In the genomic region with DNA sequence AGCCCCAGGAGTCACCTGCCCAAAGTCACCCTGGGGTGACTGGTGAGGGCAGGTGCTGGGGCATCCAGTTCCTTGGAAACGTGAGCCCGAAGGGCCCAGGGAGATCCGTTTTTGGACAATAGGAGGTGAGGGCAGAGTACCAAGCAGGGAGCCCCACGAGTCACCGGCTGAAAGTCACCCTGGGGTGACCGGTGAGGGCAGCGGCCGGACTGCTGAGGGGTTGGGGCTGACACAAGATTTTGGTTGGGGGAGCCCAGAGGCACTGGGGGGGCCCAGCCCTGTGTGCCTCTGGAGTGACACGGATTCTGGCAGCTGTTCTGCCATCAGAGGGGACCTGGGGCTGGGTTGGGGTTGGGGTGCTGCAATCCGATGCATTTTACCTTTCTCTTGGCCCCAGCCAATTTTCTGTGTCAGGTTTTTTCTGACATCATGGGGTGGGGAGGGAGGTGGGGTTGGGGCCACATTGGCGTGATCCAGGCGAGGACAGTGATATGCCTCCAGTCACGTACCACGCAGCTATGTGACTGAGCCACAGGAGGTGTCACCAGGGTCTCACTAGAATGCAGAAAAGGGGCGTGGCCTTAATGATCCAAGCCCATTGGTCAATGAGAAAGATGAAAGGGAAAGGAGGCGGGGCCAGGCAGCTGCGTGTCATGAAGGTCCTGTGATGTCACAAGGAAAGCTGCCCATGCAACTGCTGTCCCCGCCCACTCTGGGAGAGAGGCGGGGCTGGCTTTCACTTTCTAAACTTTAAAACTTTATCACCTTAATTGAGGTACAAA, we compare ENCODE assay signal across 8 cellular contexts. TPM values are rescaled to one million over a fixed set of nuclear protein-coding genes. Genes with fewer than 3 reads are reported as not detected.
DNase-seq lines count a peak whose midpoint lies in the region; ATAC-seq, FAIRE-seq and TF ChIP-seq lines count a peak whose summit lies in the region.
"Not testable (repeated sequence)": the region's sequence is repeated elsewhere in the genome, so short reads cannot be mapped to it uniquely, and the experiment has no call there.

No MANE protein-coding gene starts in this region.

- not testable (repeated sequence) for H3K27ac ChIP-seq in CD8-positive, alpha-beta T cell (ENCODE audit: low read depth, low read length); colonic mucosa

- not testable (repeated sequence) for H3K27me3 ChIP-seq in CD8-positive, alpha-beta T cell (ENCODE audit: insufficient read depth, low read length); colonic mucosa

- H3K4me3 ChIP-seq in CD8-positive, alpha-beta T cell (ENCODE audit: low read depth, low read length); colonic mucosa: not testable (repeated sequence)

- ATAC-seq in CD8-positive, alpha-beta T cell, result peak; percentile 79
- ATAC-seq in naive thymus-derived CD8-positive, alpha-beta T cell, result peak in 1 of 2 donors; percentile 55
- ATAC-seq in stimulated activated memory B cell treated with anti-CD40 and anti-IgM and Interleukin-4, amounts not matched to agents 10 μg/mL and 1 μg/mL and 100 μg/mL, for 72 hours, result peak; percentile 51

- not testable (repeated sequence) for H3K36me3 ChIP-seq in CD8-positive, alpha-beta T cell (ENCODE audit: insufficient read depth, low read length); colonic mucosa

- POLR2A ChIA-PET in CD8-positive, alpha-beta T cell (lab: Charles Lee); naive thymus-derived CD8-positive, alpha-beta T cell (lab: Charles Lee): not testable (repeated sequence)

- not testable (repeated sequence) for H3K4me3 Mint-ChIP-seq in CD8-positive, alpha-beta T cell; naive thymus-derived CD8-positive, alpha-beta T cell
- H3K4me3 Mint-ChIP-seq in stimulated activated memory B cell treated with anti-CD40 and anti-IgM and Interleukin-4, amounts not matched to agents 10 μg/mL and 1 μg/mL and 100 μg/mL, for 72 hours, result peak overlapping the region; percentile 43

- TF ChIP-seq POLR2A in H54 (IDR thresholded peaks at IDR 0.05; ENCODE audit: low read depth, low read length), result not testable (repeated sequence)

- not testable (repeated sequence) for H3K9me3 ChIP-seq in CD8-positive, alpha-beta T cell (ENCODE audit: low read length); colonic mucosa

- H3K27ac Mint-ChIP-seq in CD8-positive, alpha-beta T cell, result not testable (repeated sequence)
- peak overlapping the region in 1 of 10 donors; percentile 48 for H3K27ac Mint-ChIP-seq in naive thymus-derived CD8-positive, alpha-beta T cell
- peak overlapping the region; percentile 66 for H3K27ac Mint-ChIP-seq in stimulated activated memory B cell treated with anti-CD40 and anti-IgM and Interleukin-4, amounts not matched to agents 10 μg/mL and 1 μg/mL and 100 μg/mL, for 72 hours

- H3K4me1 Mint-ChIP-seq in CD8-positive, alpha-beta T cell (ENCODE audit: low read depth); naive thymus-derived CD8-positive, alpha-beta T cell: not testable (repeated sequence)
- peaks cover 42% of the 10 kb centered on the region for H3K4me1 Mint-ChIP-seq in stimulated activated memory B cell treated with anti-CD40 and anti-IgM and Interleukin-4, amounts not matched to agents 10 μg/mL and 1 μg/mL and 100 μg/mL, for 72 hours

- not testable (repeated sequence) for H3K36me3 Mint-ChIP-seq in CD8-positive, alpha-beta T cell; naive thymus-derived CD8-positive, alpha-beta T cell; stimulated activated memory B cell treated with anti-CD40 and anti-IgM and Interleukin-4, amounts not matched to agents 10 μg/mL and 1 μg/mL and 100 μg/mL, for 72 hours

- peak; percentile 15 for FAIRE-seq in H54 (lab: Jason Lieb, UNC)

- not testable (repeated sequence) for H3K4me1 ChIP-seq in CD8-positive, alpha-beta T cell (ENCODE audit: insufficient read depth, low read length); colonic mucosa

- H3K9ac ChIP-seq in colonic mucosa (ENCODE audit: low read depth in 2 of 2, low read length in 2 of 2), result not testable (repeated sequence)

- H3K27me3 Mint-ChIP-seq in CD8-positive, alpha-beta T cell (ENCODE audit: low read depth); naive thymus-derived CD8-positive, alpha-beta T cell; stimulated activated memory B cell treated with anti-CD40 and anti-IgM and Interleukin-4, amounts not matched to agents 10 μg/mL and 1 μg/mL and 100 μg/mL, for 72 hours: not testable (repeated sequence)

- not testable (repeated sequence) for H3K9me3 Mint-ChIP-seq in CD8-positive, alpha-beta T cell; naive thymus-derived CD8-positive, alpha-beta T cell; stimulated activated memory B cell treated with anti-CD40 and anti-IgM and Interleukin-4, amounts not matched to agents 10 μg/mL and 1 μg/mL and 100 μg/mL, for 72 hours

- CTCF ChIA-PET in CD8-positive, alpha-beta T cell (lab: Charles Lee), result not testable (repeated sequence)

- DNase-seq in CD8-positive, alpha-beta T cell, result peak in 3 of 7 experiments; percentile 30 to 71 (median 47)
- DNase-seq in H54 (ENCODE audit: insufficient read length, low spot score), result not testable (repeated sequence)
- peak; percentile 93 for DNase-seq in NCI-H460 (ENCODE audit: extremely low read depth, low read depth)
- DNase-seq in T-helper 2 cell, result peak in 3 of 5 experiments; percentile 44 to 78 (median 50)
- DNase-seq in activated T-cell treated with anti-CD3 and anti-CD28 coated beads for 4 hours, result peak; percentile 52
- peak; percentile 26 for DNase-seq in colonic mucosa
- peak in 6 of 10 donors; percentile 13 to 52 (median 37) for DNase-seq in naive thymus-derived CD8-positive, alpha-beta T cell

- intact Hi-C loops in CD8-positive, alpha-beta T cell (cut with DNase I, micrococcal nuclease); colonic mucosa (cut with DNase I): not testable (repeated sequence)

- TF ChIP-seq CTCF in CD8-positive, alpha-beta T cell (IDR thresholded peaks at IDR 0.05); colonic mucosa (IDR thresholded peaks at IDR 0.05): not testable (repeated sequence)

RNA-seq across cellular contexts. Expression of a gene that starts 10.7 kb away (rescaled TPM):
- total RNA-seq in CD8-positive, alpha-beta T cell, result 1 to 10 TPM; 6.4 to 7.3 TPM
- 45.0 and 46.5 TPM in 2 replicates for total RNA-seq in NCI-H460 (2014; rRNA removed; shearing (Covaris generic))
- 54.7 and 71.1 TPM in 2 replicates for polyA plus RNA-seq in NCI-H460 (2014; cell fraction: nucleus; rRNA removed)
- total RNA-seq in colonic mucosa, result 10 to 100 TPM; 12.2 to 22.4 TPM
- 10 to 100 TPM; 11.5 to 13.2 TPM for total RNA-seq in naive thymus-derived CD8-positive, alpha-beta T cell
- 1 to 10 TPM; 2.1 to 3.9 (median 2.3) TPM for polyA plus RNA-seq in naive thymus-derived CD8-positive, alpha-beta T cell
